In the genomic region with DNA sequence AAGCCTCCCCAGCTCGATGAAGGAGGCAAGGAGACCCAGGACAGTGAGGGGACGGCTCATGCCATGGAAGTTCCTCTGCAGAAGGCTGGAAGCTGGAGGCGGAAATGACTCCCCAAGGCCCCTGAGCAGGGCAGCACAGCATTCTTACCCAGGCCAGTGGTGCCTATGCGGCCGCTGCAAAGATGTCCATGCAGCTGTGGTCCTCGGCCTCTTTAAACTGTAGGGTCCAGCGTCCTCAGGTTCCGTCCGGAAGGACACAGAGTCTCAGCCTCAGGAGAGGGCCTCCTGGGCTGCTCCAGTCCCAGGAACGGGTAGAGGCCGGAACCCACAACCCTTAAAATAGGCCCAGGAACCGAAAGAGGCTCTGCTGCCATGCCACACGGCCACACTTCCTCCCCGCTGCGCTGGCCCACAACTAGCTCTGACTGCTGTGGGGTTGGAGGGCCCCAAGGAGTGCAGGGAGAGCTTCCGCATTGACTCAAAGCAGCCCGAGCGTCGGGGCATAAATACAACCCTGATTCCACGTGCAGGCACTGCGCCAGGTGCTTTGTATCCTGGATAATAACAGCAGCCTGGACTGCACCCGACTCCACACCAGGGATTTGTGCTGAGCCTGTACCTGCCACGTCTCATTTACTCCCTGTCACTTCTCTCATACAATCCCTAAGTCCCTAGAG, we compare ENCODE assay signal across 8 cellular contexts. TPM values are rescaled to one million over a fixed set of nuclear protein-coding genes. Genes with fewer than 3 reads are reported as not detected.
DNase-seq lines count a peak whose midpoint lies in the region; ATAC-seq and TF ChIP-seq lines count a peak whose summit lies in the region.

No MANE protein-coding gene starts in this region.

- ATAC-seq in HG02588 (IDR thresholded peaks at IDR 0.05; ENCODE audit: unreplicated experiment), result peak; percentile 69

- DNase-seq in NCI-H2029 (lab: John Stamatoyannopoulos, UW) (peak; percentile 6), NCI-H2029 treated with DMSO at 0.1 percent for 48 hours (lab: John Stamatoyannopoulos, UW) (no peak), NCI-H2107 treated with DMSO at 0.1 percent for 48 hours (lab: John Stamatoyannopoulos, UW; ENCODE audit: unreplicated experiment) (peak; percentile 91), DMS 273 treated with DMSO at 0.1 percent for 48 hours (lab: John Stamatoyannopoulos, UW) (no peak), GOT3 (lab: John Stamatoyannopoulos, UW) (no peak), sigmoid colon (no peak)

- peaks cover 0 to 27% (median 20%) of the 10 kb centered on the region in 4 donors for H3K4me1 ChIP-seq in sigmoid colon

- H3K27ac ChIP-seq in layer of hippocampus (ENCODE audit: low read depth, low read length) (peak overlapping the region; percentile 43), sigmoid colon (peak overlapping the region in 2 of 4 donors; percentile 5 to 41)

- no peak overlapping the region for H3K4me3 ChIP-seq in sigmoid colon

- WGBS in sigmoid colon, 2 donors, result 63 to 86% methylated on average over 23 of the region's 23 CpGs

- no peaks in the 10 kb centered on the region for H3K27me3 ChIP-seq in layer of hippocampus (ENCODE audit: control insufficient read depth, insufficient read depth, low read length)
- no peaks in the 10 kb centered on the region for H3K27me3 ChIP-seq in sigmoid colon

- TF ChIP-seq CTCF in sigmoid colon (IDR thresholded peaks at IDR 0.05), result no peak

- intact Hi-C loops in sigmoid colon (cut with DNase I), result no loop called here

- TF ChIP-seq EP300 in sigmoid colon (IDR thresholded peaks at IDR 0.05), result no peak

- peaks cover 0 to 5% (median 0%) of the 10 kb centered on the region in 4 donors for H3K36me3 ChIP-seq in sigmoid colon

- no peaks in the 10 kb centered on the region for H3K9me3 ChIP-seq in sigmoid colon

- no peak for TF ChIP-seq POLR2A in sigmoid colon (IDR thresholded peaks at IDR 0.05)

RNA-seq across cellular contexts. Expression of a gene that starts 5.5 kb away (rescaled TPM):
- total RNA-seq in sigmoid colon, result 10 to 100 TPM; 25.7 to 56.5 (median 30.7) TPM
- polyA plus RNA-seq in sigmoid colon, result 10 to 100 TPM; 14.4 to 34.1 (median 26.4) TPM

RNA-seq across cellular contexts. Expression of a gene that starts 49.5 kb away (rescaled TPM):
- not detected for total RNA-seq in sigmoid colon
- under 1 TPM in 1 of 3 donors, not detected in 2; 0.98 TPM for polyA plus RNA-seq in sigmoid colon

Comparison
In these comparisons a context has a peak if more than half of its experiments do, and no peak if none do; other contexts are left out.
1. DNase-seq: peak in NCI-H2029 (single experiment) and NCI-H2107 treated with DMSO at 0.1 percent for 48 hours (single experiment); none in NCI-H2029 treated with DMSO at 0.1 percent for 48 hours (single experiment), DMS 273 treated with DMSO at 0.1 percent for 48 hours (single experiment), GOT3 (single experiment) and sigmoid colon (single experiment).